16 cellular contexts compared by ENCODE assay signal in the genomic region with DNA sequence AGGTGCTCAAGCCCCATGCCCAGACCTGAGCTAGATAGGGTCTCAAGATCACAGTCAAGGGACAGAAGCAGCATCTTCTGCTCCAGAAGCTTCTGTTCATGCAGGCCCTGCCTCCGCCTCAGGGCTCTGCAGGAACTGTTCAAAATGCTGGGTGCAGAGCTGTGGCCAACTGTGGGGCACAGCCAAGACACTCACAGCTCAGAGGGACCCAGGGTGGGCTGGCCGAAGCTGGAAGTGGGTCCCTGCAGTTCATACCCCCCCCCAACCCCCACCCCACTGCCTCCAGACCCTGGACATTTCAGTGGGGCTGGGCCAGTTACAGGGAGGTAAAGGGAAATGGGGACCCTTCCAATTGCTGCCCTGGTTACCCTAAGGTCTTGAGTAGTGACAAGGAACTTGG.
"Had no signal": no experiment of that assay in that cellular context is flagged by ENCODE, and none has a peak within 500 bp of the region (broad histone marks: within the 10 kb centered on the region; RNA-seq: fewer than 3 reads in every experiment).

No MANE protein-coding gene starts in this region.

- FAIRE-seq: kidney had no signal

- H2AFZ ChIP-seq: hepatocyte had no signal

- H3K79me2 ChIP-seq: hepatocyte had no signal

- H3K4me3 ChIP-seq: colonic mucosa, hepatocyte, lung, right atrium auricular region, smooth muscle cell, thyroid gland, upper lobe of left lung had no signal

- H3K36me3 ChIP-seq: colonic mucosa had no signal

- H3K27me3 ChIP-seq: colonic mucosa, foreskin keratinocyte, hepatocyte, right atrium auricular region, thyroid gland, upper lobe of left lung had no signal

- DNase-seq: colonic mucosa; erythroblast; kidney; left cardiac atrium; left ventricle myocardium superior; mesenchymal stem cell; naive B cell; stimulated activated CD4-positive, alpha-beta T cell treated with anti-CD3 and anti-CD28 coated beads, Interleukin-2, amount 100 ng/mL, for 48 hours; stimulated activated naive CD4-positive, alpha-beta T cell treated with Interleukin-2 at 50 U/mL for 16 hours; thyroid gland had no signal

- H3K4me2 ChIP-seq: hepatocyte, smooth muscle cell had no signal

- H3K4me1 ChIP-seq: colonic mucosa, foreskin keratinocyte, right atrium auricular region, upper lobe of left lung had no signal

- ATAC-seq: foreskin keratinocyte, left cardiac atrium, left ventricle myocardium superior had no signal

- H3K27ac ChIP-seq: colonic mucosa, foreskin keratinocyte, hepatocyte, right atrium auricular region, thyroid gland, upper lobe of left lung had no signal

- H3K9me3 ChIP-seq: colonic mucosa, right atrium auricular region, thyroid gland, upper lobe of left lung had no signal
